Comparison of ENCODE assay signal across 8 cellular contexts in the genomic region with DNA sequence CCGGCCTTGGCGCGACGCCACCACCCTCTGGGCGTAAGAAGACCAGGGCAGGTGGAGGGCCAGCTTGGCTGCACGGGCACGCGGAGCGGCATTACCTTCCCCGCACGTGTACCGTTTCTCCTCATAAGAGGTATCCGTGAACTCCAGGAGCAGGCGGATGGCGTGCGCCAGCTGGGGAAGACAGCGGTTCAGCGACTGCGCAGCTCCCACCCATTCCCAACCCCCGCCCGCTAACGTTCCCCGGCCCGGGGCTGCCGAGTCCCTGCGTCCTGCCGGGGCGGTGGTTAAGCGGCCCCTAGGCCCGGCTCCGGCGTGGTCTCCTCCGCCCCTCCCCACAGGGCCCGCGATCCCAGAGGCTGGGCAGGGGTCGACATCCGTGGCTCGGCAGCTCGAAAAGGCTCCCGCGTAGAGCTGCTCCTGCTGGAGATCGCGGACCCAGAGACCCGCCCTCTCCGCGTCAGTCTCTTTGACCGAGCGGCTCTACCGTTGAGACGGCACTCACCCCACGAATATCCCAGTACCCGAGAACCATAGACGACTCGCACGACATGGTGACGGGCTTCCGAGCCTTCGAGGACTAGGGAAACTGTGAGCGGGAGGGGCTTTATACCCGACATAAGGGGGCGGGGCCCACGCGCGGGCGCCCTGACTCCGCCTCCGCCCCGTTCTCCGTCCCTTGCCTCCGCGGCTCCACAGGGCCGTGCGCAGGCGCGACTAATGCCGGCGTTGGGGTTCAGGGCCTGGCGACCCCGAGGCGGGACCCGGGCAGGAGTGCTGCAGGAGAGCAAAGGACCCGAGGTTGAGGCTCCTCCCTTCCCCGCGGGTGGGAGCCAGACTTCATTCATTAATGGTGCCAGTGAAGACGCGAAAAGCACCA. TPM values are rescaled to one million over a fixed set of nuclear protein-coding genes. Genes with fewer than 3 reads are reported as not detected.
DNase-seq lines count a peak whose midpoint lies in the region; ATAC-seq and TF ChIP-seq lines count a peak whose summit lies in the region.

No MANE protein-coding gene starts in this region.

- no peak overlapping the region for H3K27ac Mint-ChIP-seq in activated B cell treated with CpG ODN at 0.5 μM for 24 hours
- H3K27ac Mint-ChIP-seq in immature natural killer cell = peak overlapping the region in 2 of 6 donors; percentile 49 to 81

- no peaks in the 10 kb centered on the region for H3K9me3 ChIP-seq in smooth muscle cell (replicated peaks; ENCODE audit: low read depth)

- H3K79me2 ChIP-seq in smooth muscle cell (ENCODE audit: low read depth) = peaks cover 5% of the 10 kb centered on the region

- DNase-seq in Daoy (ENCODE audit: low read depth) = peak; percentile 87
- DNase-seq in NCI-H1694 treated with DMSO at 0.1 percent for 48 hours (lab: John Stamatoyannopoulos, UW) = peak; percentile 41
- peak; percentile 72 for DNase-seq in activated B cell treated with CpG ODN at 0.5 μM for 24 hours
- DNase-seq in cardiac fibroblast (ENCODE audit: low read depth in 2 of 2) = peak; percentile 67 to 73
- peak; percentile 70 to 72 (median 72) for DNase-seq in immature natural killer cell
- peak; percentile 72 for DNase-seq in smooth muscle cell (lab: John Stamatoyannopoulos, UW; ENCODE audit: unreplicated experiment)
- no peak for DNase-seq in NK-92 treated with Interleukin-12 subunit alpha and Interleukin-12 subunit beta, amount 100 ng/mL, for 24 hours (lab: John Stamatoyannopoulos, UW)

- peak overlapping the region; percentile 90 for H3K9ac ChIP-seq in smooth muscle cell (ENCODE audit: low read depth)

- no peaks in the 10 kb centered on the region for H4K20me1 ChIP-seq in smooth muscle cell (ENCODE audit: low read depth)

- no peaks in the 10 kb centered on the region for H3F3A ChIP-seq in smooth muscle cell (ENCODE audit: low read depth)

- H3K27me3 Mint-ChIP-seq in activated B cell treated with CpG ODN at 0.5 μM for 24 hours (peaks cover 24% of the 10 kb centered on the region), immature natural killer cell (ENCODE audit: low read depth in 3 of 3) (peaks cover 4 to 14% (median 11%) of the 10 kb centered on the region in 3 donors)

- H3K27ac ChIP-seq in smooth muscle cell (ENCODE audit: low read depth) = peak overlapping the region; percentile 81

- H3K4me1 Mint-ChIP-seq in activated B cell treated with CpG ODN at 0.5 μM for 24 hours (peaks cover 13% of the 10 kb centered on the region), immature natural killer cell (peaks cover 10 to 13% of the 10 kb centered on the region in 2 donors)

- ATAC-seq in HG02588 (IDR thresholded peaks at IDR 0.05; ENCODE audit: unreplicated experiment) (peak; percentile 92), activated B cell treated with CpG ODN at 0.5 μM for 24 hours (ENCODE audit: low read depth) (peak; percentile 97)

- intact Hi-C loops in activated B cell treated with CpG ODN at 0.5 μM for 24 hours (cut with micrococcal nuclease) = loop anchor here (1.0 to 5.0 kb wide), 3 partner anchors 83 to 244 kb away; a partner anchor contains a TSS

- no peaks in the 10 kb centered on the region for H3K27me3 ChIP-seq in smooth muscle cell (ENCODE audit: low read depth)

- H3K4me1 ChIP-seq in smooth muscle cell (ENCODE audit: low read depth) = peaks cover 11% of the 10 kb centered on the region

- peak overlapping the region; percentile 94 for H2AFZ ChIP-seq in smooth muscle cell (ENCODE audit: low read depth)

- H3K36me3 ChIP-seq in smooth muscle cell (ENCODE audit: low read depth) = peaks cover 4% of the 10 kb centered on the region

- peak overlapping the region; percentile 82 for H3K4me3 Mint-ChIP-seq in activated B cell treated with CpG ODN at 0.5 μM for 24 hours
- H3K4me3 Mint-ChIP-seq in immature natural killer cell = peak overlapping the region; percentile 84 to 94 (median 88)

- no peaks in the 10 kb centered on the region for H3K9me3 Mint-ChIP-seq in activated B cell treated with CpG ODN at 0.5 μM for 24 hours
- H3K9me3 Mint-ChIP-seq in immature natural killer cell = peaks cover 0 to 2% (median 0%) of the 10 kb centered on the region in 6 donors

- POLR2A ChIA-PET in activated B cell treated with CpG ODN at 0.5 μM for 24 hours (lab: Charles Lee) = interaction anchor here (0.6 to 1.0 kb wide), 3 partner anchors 52 to 640 kb away, joined by 3 read pairs; a partner anchor contains a TSS

- TF ChIP-seq CTCF in activated B cell treated with CpG ODN at 0.5 μM for 24 hours (IDR thresholded peaks at IDR 0.05) (no peak), cardiac fibroblast (IDR thresholded peaks at IDR 0.05; ENCODE audit: low read depth, low read length) (no peak), smooth muscle cell (IDR thresholded peaks at IDR 0.05; ENCODE audit: borderline replicate concordance, insufficient read depth, poor library complexity, severe bottlenecking) (no peak)

- H3K4me2 ChIP-seq in smooth muscle cell = peak overlapping the region; percentile 98

- H3K36me3 Mint-ChIP-seq in activated B cell treated with CpG ODN at 0.5 μM for 24 hours (ENCODE audit: low read depth) (no peaks in the 10 kb centered on the region), immature natural killer cell (no peaks in the 10 kb centered on the region)

- CTCF ChIA-PET in activated B cell treated with CpG ODN at 0.5 μM for 24 hours (lab: Charles Lee) = interaction anchor here (1.4 kb wide), 1 partner anchor 101 kb away, joined by 5 read pairs; no protein-coding TSS in a partner anchor

- WGBS in smooth muscle cell (ENCODE audit: low lambda C conversion rate) = 1% methylated on average over 70 of the region's 86 CpGs

- H3K4me3 ChIP-seq in cardiac fibroblast (replicated peaks in 1 of 2; ENCODE audit: low read depth in 2 of 2, low read length in 2 of 2) (peak overlapping the region; percentile 61 to 71), smooth muscle cell (peak overlapping the region; percentile 87)

RNA-seq across cellular contexts. Expression of a gene that starts 0.9 kb away (rescaled TPM):
- 194 and 206 TPM in 2 replicates for total RNA-seq in Daoy (2014; rRNA removed; shearing (Covaris generic))
- total RNA-seq in activated B cell treated with CpG ODN at 0.5 μM for 24 hours (0.55 and 0.61 TPM in 2 replicates), smooth muscle cell (117 and 153 TPM in 2 replicates)
- polyA plus RNA-seq in immature natural killer cell (1 to 10 TPM; 1.1 to 7.1 (median 5.9) TPM), smooth muscle cell (211 and 218 TPM in 2 replicates)

RNA-seq across cellular contexts. Expression of a gene that starts 23.7 kb away (rescaled TPM):
- total RNA-seq in Daoy (2014; rRNA removed; shearing (Covaris generic)) = not detected in 2 replicates
- total RNA-seq in activated B cell treated with CpG ODN at 0.5 μM for 24 hours (not detected in 2 replicates), smooth muscle cell (not detected in 2 replicates)
- polyA plus RNA-seq in immature natural killer cell (under 1 TPM in 2 of 3 donors, not detected in 1; 0.09 to 0.13 TPM), smooth muscle cell (not detected in 2 replicates)

RNA-seq across cellular contexts. Expression of a gene that starts 27.9 kb away (rescaled TPM):
- not detected in 2 replicates for total RNA-seq in Daoy (2014; rRNA removed; shearing (Covaris generic))
- total RNA-seq in activated B cell treated with CpG ODN at 0.5 μM for 24 hours (0.04 TPM in 1 of 2 replicates, not detected in the other), smooth muscle cell (not detected in 2 replicates)
- polyA plus RNA-seq in immature natural killer cell (under 1 TPM in 1 of 3 donors, not detected in 2; 0.23 TPM), smooth muscle cell (0.17 and 0.87 TPM in 2 replicates)

RNA-seq across cellular contexts. Expression of a gene that starts 52.4 kb away (rescaled TPM):
- total RNA-seq in Daoy (2014; rRNA removed; shearing (Covaris generic)) = 3.2 and 5.4 TPM in 2 replicates
- total RNA-seq in activated B cell treated with CpG ODN at 0.5 μM for 24 hours (22.2 and 22.4 TPM in 2 replicates), smooth muscle cell (15.9 and 20.9 TPM in 2 replicates)
- polyA plus RNA-seq in immature natural killer cell (10 to 100 TPM in 1 of 3 donors, not detected in 2; 35.4 TPM), smooth muscle cell (31.4 and 46.3 TPM in 2 replicates)

Comparison
In these comparisons a context has a peak if more than half of its experiments do, and no peak if none do; other contexts are left out.
1. RNA of a gene that starts 0.9 kb away (total RNA-seq): 194 to 206 TPM in Daoy and 117 to 153 TPM in smooth muscle cell; 0.55 to 0.61 TPM in activated B cell treated with CpG ODN at 0.5 μM for 24 hours; every median in the first group is over 10 times any median in the second.